12 cellular contexts compared by ENCODE assay signal in the genomic region with DNA sequence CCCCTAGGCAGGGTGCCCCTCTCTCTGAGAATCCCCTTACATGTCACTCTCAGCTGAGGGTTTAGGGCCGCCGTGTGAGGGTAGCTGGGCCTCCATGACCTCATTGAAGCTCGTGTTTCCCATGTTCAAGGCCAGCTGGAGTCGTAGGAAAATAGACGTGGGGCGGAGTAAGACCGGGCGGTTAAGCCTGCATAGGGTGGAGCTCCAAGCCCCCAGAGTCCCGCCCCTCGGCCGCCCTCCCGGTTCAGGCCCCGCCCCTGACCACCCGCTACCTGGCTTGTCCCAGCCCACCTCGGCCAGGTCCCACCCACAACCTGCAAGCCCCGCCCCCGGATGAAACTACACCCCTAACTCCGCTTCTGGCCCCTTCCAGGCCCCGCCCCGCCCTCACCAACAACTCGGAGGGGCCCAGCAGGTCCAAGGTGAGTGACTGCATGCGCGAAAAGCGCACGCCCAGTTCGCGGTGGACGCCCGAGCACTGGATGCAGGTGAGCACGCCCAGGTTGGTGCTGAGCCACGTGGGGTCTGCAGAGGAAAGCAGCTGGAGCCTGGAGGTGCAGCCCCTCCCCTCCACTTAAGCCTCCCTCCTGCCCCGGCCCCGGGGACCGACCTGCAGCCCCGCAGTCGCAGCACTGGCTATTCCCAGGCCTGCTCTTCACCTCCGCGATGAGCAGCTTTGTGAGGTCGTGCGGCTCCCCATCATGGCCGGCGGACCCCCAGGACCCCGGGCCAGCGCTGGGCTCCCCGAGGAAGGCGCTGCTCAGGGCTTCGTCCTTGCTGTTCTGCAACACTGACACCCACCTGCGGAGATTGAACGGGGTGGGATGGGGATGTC. TPM values are rescaled to one million over a fixed set of nuclear protein-coding genes. Genes with fewer than 3 reads are reported as not detected.
DNase-seq lines count a peak whose midpoint lies in the region; ATAC-seq lines count a peak whose summit lies in the region.
"Had no signal": no experiment of that assay in that cellular context is flagged by ENCODE, and none has a peak within 500 bp of the region (broad histone marks: within the 10 kb centered on the region; RNA-seq: fewer than 3 reads in every experiment).

No MANE protein-coding gene starts in this region.

- peaks cover 0 to 4% (median 0%) of the 10 kb centered on the region in 4 donors for H3K4me1 Mint-ChIP-seq in CD4-positive, CD25-positive, alpha-beta regulatory T cell
- H3K4me1 Mint-ChIP-seq in naive B cell, result peaks cover 0 to 4% (median 2%) of the 10 kb centered on the region in 3 donors

- H3K27me3 ChIP-seq in CD4-positive, CD25-positive, alpha-beta regulatory T cell (ENCODE audit: control insufficient read depth, insufficient read depth, low read length), result no peaks in the 10 kb centered on the region
- no peaks in the 10 kb centered on the region for H3K27me3 ChIP-seq in duodenal mucosa (ENCODE audit: control insufficient read depth in 1 of 2, insufficient read depth in 2 of 2, low read length in 2 of 2)
- H3K27me3 ChIP-seq: BLaER1 treated with 17β-estradiol and CSF1 and Interleukin-3, amounts not matched to agents 10 nM and 100 nM; esophagus muscularis mucosa had no signal

- no peak overlapping the region for H3K27ac ChIP-seq in CD4-positive, CD25-positive, alpha-beta regulatory T cell (ENCODE audit: insufficient read depth, low read length, poor library complexity, severe bottlenecking)
- H3K27ac ChIP-seq in duodenal mucosa (ENCODE audit: low read depth, low read length), result no peak overlapping the region
- H3K27ac ChIP-seq: BLaER1 treated with 17β-estradiol and CSF1 and Interleukin-3, amounts not matched to agents 10 nM and 100 nM; esophagus muscularis mucosa had no signal

- peaks cover 4% of the 10 kb centered on the region for H3K27me3 Mint-ChIP-seq in CD4-positive, CD25-positive, alpha-beta regulatory T cell
- H3K27me3 Mint-ChIP-seq in naive B cell, result peaks cover 8 to 43% (median 11%) of the 10 kb centered on the region in 3 donors

- H3K9ac ChIP-seq in duodenal mucosa (ENCODE audit: low read depth in 1 of 2, low read length in 2 of 2), result no peak overlapping the region
- H3K9ac ChIP-seq: BLaER1 treated with 17β-estradiol and CSF1 and Interleukin-3, amounts not matched to agents 10 nM and 100 nM had no signal

- peak in 1 of 2 donors; percentile 18 for ATAC-seq in CD4-positive, CD25-positive, alpha-beta regulatory T cell (ENCODE audit: low read depth in 2 of 2)
- ATAC-seq in naive B cell (ENCODE audit: low read depth in 2 of 2), result peak; percentile 28 to 48
- no peak for ATAC-seq in HG03565 (IDR thresholded peaks at IDR 0.05; ENCODE audit: unreplicated experiment)
- ATAC-seq: GM12878 had no signal

- no peaks in the 10 kb centered on the region for H3K4me1 ChIP-seq in CD4-positive, CD25-positive, alpha-beta regulatory T cell (ENCODE audit: control insufficient read depth, insufficient read depth, low read length, poor library complexity, severe bottlenecking)
- peaks cover 9 to 11% of the 10 kb centered on the region in 2 donors for H3K4me1 ChIP-seq in duodenal mucosa (ENCODE audit: control insufficient read depth in 1 of 2, insufficient read depth in 2 of 2, low read length in 2 of 2)
- H3K4me1 ChIP-seq: esophagus muscularis mucosa had no signal

- no peaks in the 10 kb centered on the region for H3K9me3 ChIP-seq in CD4-positive, CD25-positive, alpha-beta regulatory T cell (ENCODE audit: control insufficient read depth in 2 of 2, low read length in 2 of 2)
- H3K9me3 ChIP-seq in duodenal mucosa (ENCODE audit: control insufficient read depth in 1 of 2, low read length in 2 of 2), result no peaks in the 10 kb centered on the region
- H3K9me3 ChIP-seq: BLaER1 treated with 17β-estradiol and CSF1 and Interleukin-3, amounts not matched to agents 10 nM and 100 nM; esophagus muscularis mucosa had no signal

- no peaks in the 10 kb centered on the region for H3K36me3 Mint-ChIP-seq in CD4-positive, CD25-positive, alpha-beta regulatory T cell
- no peaks in the 10 kb centered on the region for H3K36me3 Mint-ChIP-seq in naive B cell

- H3K4me3 ChIP-seq in CD4-positive, CD25-positive, alpha-beta regulatory T cell (ENCODE audit: low read depth, low read length), result no peak overlapping the region
- peak overlapping the region; percentile 35 to 40 for H3K4me3 ChIP-seq in duodenal mucosa (ENCODE audit: low read depth in 1 of 2, low read length in 2 of 2)
- H3K4me3 ChIP-seq: BLaER1 treated with 17β-estradiol and CSF1 and Interleukin-3, amounts not matched to agents 10 nM and 100 nM; esophagus muscularis mucosa; GM12878 had no signal

- no peaks in the 10 kb centered on the region for H3K36me3 ChIP-seq in CD4-positive, CD25-positive, alpha-beta regulatory T cell (ENCODE audit: control insufficient read depth, insufficient read depth, low read length)
- no peaks in the 10 kb centered on the region for H3K36me3 ChIP-seq in duodenal mucosa (ENCODE audit: control insufficient read depth in 1 of 2, insufficient read depth in 2 of 2, low read length in 2 of 2)

- peaks cover 0 to 1% (median 0%) of the 10 kb centered on the region in 7 donors for H3K9me3 Mint-ChIP-seq in CD4-positive, CD25-positive, alpha-beta regulatory T cell
- no peaks in the 10 kb centered on the region for H3K9me3 Mint-ChIP-seq in naive B cell

- H3K27ac Mint-ChIP-seq in CD4-positive, CD25-positive, alpha-beta regulatory T cell, result no peak overlapping the region
- no peak overlapping the region for H3K27ac Mint-ChIP-seq in naive B cell

- H3K4me3 Mint-ChIP-seq in CD4-positive, CD25-positive, alpha-beta regulatory T cell, result no peak overlapping the region
- H3K4me3 Mint-ChIP-seq in naive B cell, result peak overlapping the region in 2 of 8 donors; percentile 37 to 54

- peak in 2 of 3 donors; percentile 23 to 33 for DNase-seq in CD4-positive, CD25-positive, alpha-beta regulatory T cell
- peak; percentile 37 for DNase-seq in RPMI8226
- DNase-seq in naive B cell, result peak; percentile 5
- no peak for DNase-seq in NCI-H524 treated with DMSO at 0.1 percent for 48 hours (lab: John Stamatoyannopoulos, UW)
- no peak for DNase-seq in A172 (ENCODE audit: low spot score)
- no peak for DNase-seq in SW480 (ENCODE audit: low spot score)
- DNase-seq: NCI-H2081 treated with DMSO at 0.1 percent for 48 hours had no signal

RNA-seq across cellular contexts. Expression of a gene that starts 12.2 kb away (rescaled TPM):
- 8.5 TPM for total RNA-seq in CD4-positive, CD25-positive, alpha-beta regulatory T cell
- 10 to 100 TPM in 2 of 4 donors, 1 to 10 TPM in 2; 7.7 to 23.2 (median 12.4) TPM for polyA plus RNA-seq in CD4-positive, CD25-positive, alpha-beta regulatory T cell
- polyA plus RNA-seq in naive B cell (ENCODE audit: low read depth in 6 of 6), result not detected
- 0.89 TPM in 1 of 2 replicates, not detected in the other for total RNA-seq in A172 (2014; rRNA removed; shearing (Covaris generic))

RNA-seq across cellular contexts. Expression of a gene that starts 47.2 kb away (rescaled TPM):
- total RNA-seq in CD4-positive, CD25-positive, alpha-beta regulatory T cell, result 2.3 TPM
- polyA plus RNA-seq in CD4-positive, CD25-positive, alpha-beta regulatory T cell, result under 1 TPM in 3 of 4 donors, not detected in 1; 0.23 to 0.57 (median 0.41) TPM
- under 1 TPM in 4 of 6 donors, not detected in 2; 0.16 to 0.69 (median 0.58) TPM for polyA plus RNA-seq in naive B cell (ENCODE audit: low read depth in 6 of 6)
- 19.7 and 19.9 TPM in 2 replicates for total RNA-seq in A172 (2014; rRNA removed; shearing (Covaris generic))

Comparison
In these comparisons a context has a peak if more than half of its experiments do, and no peak if none do; other contexts are left out.
1. DNase-seq: peak in CD4-positive, CD25-positive, alpha-beta regulatory T cell (2 of 3), RPMI8226 (single experiment) and naive B cell (single experiment); none in NCI-H524 treated with DMSO at 0.1 percent for 48 hours (single experiment), A172 (single experiment) and SW480 (single experiment).